In the genomic region with DNA sequence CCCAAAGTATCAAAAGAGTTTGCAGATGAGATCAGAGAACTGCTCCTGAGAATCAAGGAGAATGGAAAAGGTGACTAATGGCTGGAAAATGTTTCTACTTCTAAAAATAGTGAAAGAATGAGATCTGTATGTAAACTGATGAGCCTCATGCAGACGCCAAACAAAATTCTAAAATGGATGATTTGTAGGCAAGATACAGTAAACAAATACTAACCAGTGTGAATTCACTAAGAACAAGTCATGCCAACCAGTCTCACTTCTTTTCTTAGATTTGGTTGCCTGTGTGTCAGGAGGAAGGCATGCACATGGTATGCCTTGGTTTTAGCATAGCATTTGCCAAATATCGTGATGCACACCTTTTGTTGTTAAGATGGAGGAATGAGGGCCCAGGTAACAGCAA, we compare ENCODE assay signal across 12 cellular contexts.
A peak's percentile ranks its signal among the peaks of the same experiment; 100 is the strongest.
DNase-seq lines count a peak whose midpoint lies in the region; ATAC-seq, FAIRE-seq and TF ChIP-seq lines count a peak whose summit lies in the region.
"Had no signal": no experiment of that assay in that cellular context is flagged by ENCODE, and none has a peak within 500 bp of the region (broad histone marks: within the 10 kb centered on the region; RNA-seq: fewer than 3 reads in every experiment).

No MANE protein-coding gene starts in this region.

- intact Hi-C loops in Caco-2 (cut with micrococcal nuclease; ENCODE audit: unreplicated experiment) = no loop called here

- H3K4me3 Mint-ChIP-seq in Caco-2 (ENCODE audit: unreplicated experiment) = peak overlapping the region; percentile 12
- H3K4me3 Mint-ChIP-seq: immature natural killer cell, neural crest cell had no signal

- ATAC-seq in GM19467 (IDR thresholded peaks at IDR 0.05; ENCODE audit: unreplicated experiment) = no peak
- ATAC-seq: upper lobe of right lung had no signal

- no peak overlapping the region for H3K56ac ChIP-seq in mesendoderm (ENCODE audit: low read length)

- TF ChIP-seq POLR2A in erythroblast (IDR thresholded peaks at IDR 0.05; ENCODE audit: low read length) = no peak

- H3K27ac Mint-ChIP-seq in Caco-2 (ENCODE audit: unreplicated experiment) = peak overlapping the region; percentile 63
- H3K27ac Mint-ChIP-seq: immature natural killer cell had no signal

- no peak overlapping the region for H3K4me2 ChIP-seq in mesendoderm (ENCODE audit: low read length)

- H3K4me1 ChIP-seq in Caco-2 = peaks cover 42% of the 10 kb centered on the region
- H3K4me1 ChIP-seq in mesendoderm (ENCODE audit: control insufficient read depth, low read depth, low read length) = peaks cover 2% of the 10 kb centered on the region
- H3K4me1 ChIP-seq: upper lobe of right lung had no signal

- no TSS peak for BruUV-seq in Caco-2 (replicated peaks; lab: Mats Ljungman, UMichigan)

- H3K27me3 ChIP-seq in Caco-2 (replicated peaks; ENCODE audit: control insufficient read depth, insufficient read depth, low read length) (no peaks in the 10 kb centered on the region; the same call in 1 of the 2 replicates), bronchial epithelial cell (ENCODE audit: control insufficient read depth, insufficient read depth, low read length) (no peaks in the 10 kb centered on the region), mesendoderm (ENCODE audit: insufficient read depth, low read length, poor library complexity) (no peaks in the 10 kb centered on the region)
- H3K27me3 ChIP-seq: upper lobe of right lung had no signal

- no peak overlapping the region for H3K18ac ChIP-seq in mesendoderm (ENCODE audit: low read length)

- no peak overlapping the region for H4K5ac ChIP-seq in mesendoderm (ENCODE audit: low read length)

- no peak overlapping the region for H2AK5ac ChIP-seq in mesendoderm (ENCODE audit: low read length)

- CTCF ChIA-PET in Caco-2 (lab: Charles Lee) = no interaction called here

- no peak for FAIRE-seq in bronchial epithelial cell (lab: Jason Lieb, UNC)

- peaks cover 28% of the 10 kb centered on the region for H3K4me1 Mint-ChIP-seq in Caco-2 (ENCODE audit: low read depth, unreplicated experiment)
- H3K4me1 Mint-ChIP-seq: neural crest cell had no signal

- peak overlapping the region; percentile 16 for H3K4ac ChIP-seq in mesendoderm (ENCODE audit: low read depth, low read length)

- DNase-seq in Caco-2 (no peak), NCI-H226 (peak; percentile 89), bronchial epithelial cell (ENCODE audit: low read depth) (peak; percentile 82), mesendoderm (peak; percentile 73), GM10266 (ENCODE audit: extremely low spot score) (no peak), erythroblast (lab: John Stamatoyannopoulos, UW) (no peak), NCI-H2171 treated with DMSO at 0.1 percent for 48 hours (lab: John Stamatoyannopoulos, UW) (no peak)
- DNase-seq: immature natural killer cell, NCI-H1417 treated with DMSO at 0.1 percent for 48 hours, upper lobe of right lung had no signal

- H3K79me2 ChIP-seq in mesendoderm (ENCODE audit: control insufficient read depth, insufficient read depth, low read length) = no peaks in the 10 kb centered on the region

- H3K27me3 Mint-ChIP-seq in Caco-2 (ENCODE audit: insufficient read depth, unreplicated experiment) = no peaks in the 10 kb centered on the region

- TF ChIP-seq CTCF in Caco-2 (IDR thresholded peaks at IDR 0.05; ENCODE audit: insufficient read depth in 1 of 2, low read depth in 1 of 2, low read length in 1 of 2, severe bottlenecking in 1 of 2, unreplicated experiment in 1 of 2) = no peak
- TF ChIP-seq CTCF in bronchial epithelial cell (IDR thresholded peaks at IDR 0.05; ENCODE audit: insufficient read depth, low read length, severe bottlenecking) = no peak
- no peak for TF ChIP-seq CTCF in GM10266 (IDR thresholded peaks at IDR 0.05; ENCODE audit: control insufficient read depth, insufficient read depth, low read depth, missing control alignments)

- H3K79me1 ChIP-seq in mesendoderm (ENCODE audit: low read length) = no peaks in the 10 kb centered on the region

- no peak overlapping the region for H2BK15ac ChIP-seq in mesendoderm (replicated peaks; ENCODE audit: low read depth)

- no CpG with 5 or more reads among the region's 2 CpGs for WGBS in mesendoderm (ENCODE audit: extremely low coverage, insufficient coverage, low lambda C conversion rate)

- H3K36me3 Mint-ChIP-seq in Caco-2 (ENCODE audit: insufficient read depth, unreplicated experiment) = no peaks in the 10 kb centered on the region
- H3K36me3 Mint-ChIP-seq: immature natural killer cell had no signal

- H4K8ac ChIP-seq in mesendoderm (ENCODE audit: low read depth, low read length) = no peak overlapping the region

- H3K27ac ChIP-seq in mesendoderm (ENCODE audit: low read depth, low read length) = no peak overlapping the region
- H3K27ac ChIP-seq: upper lobe of right lung had no signal

- H2BK120ac ChIP-seq in mesendoderm (ENCODE audit: low read depth, low read length) = no peak overlapping the region

- H2BK5ac ChIP-seq in mesendoderm (ENCODE audit: low read length) = no peak overlapping the region

- H3K36me3 ChIP-seq in Caco-2 (ENCODE audit: control insufficient read depth, insufficient read depth, low read length) (no peaks in the 10 kb centered on the region), bronchial epithelial cell (ENCODE audit: control insufficient read depth, insufficient read depth, low read length) (no peaks in the 10 kb centered on the region), mesendoderm (ENCODE audit: control insufficient read depth, insufficient read depth, low read length) (no peaks in the 10 kb centered on the region)
- H3K36me3 ChIP-seq: upper lobe of right lung had no signal

- H3K4me3 ChIP-seq in Caco-2 (ENCODE audit: low read depth, low read length) (no peak overlapping the region), bronchial epithelial cell (ENCODE audit: low read depth, low read length) (no peak overlapping the region), mesendoderm (ENCODE audit: low read length) (no peak overlapping the region)
- H3K4me3 ChIP-seq: upper lobe of right lung had no signal

- no peak overlapping the region for H3K23ac ChIP-seq in mesendoderm (ENCODE audit: low read length)

- POLR2A ChIA-PET in Caco-2 (lab: Charles Lee) = interaction anchor here (0.6 kb wide), 1 partner anchor 486 kb away, joined by 7 read pairs; a partner anchor contains a TSS

- H3K9ac ChIP-seq in mesendoderm (ENCODE audit: low read length) = no peak overlapping the region

- no peaks in the 10 kb centered on the region for H3K9me3 Mint-ChIP-seq in Caco-2 (ENCODE audit: unreplicated experiment)
- H3K9me3 Mint-ChIP-seq: immature natural killer cell, neural crest cell had no signal

- H3K9me3 ChIP-seq in Caco-2 = no peaks in the 10 kb centered on the region
- H3K9me3 ChIP-seq: upper lobe of right lung had no signal

Comparison
In these comparisons a context has a peak if more than half of its experiments do, and no peak if none do; other contexts are left out.
1. DNase-seq: peak in NCI-H226 (single experiment), bronchial epithelial cell (single experiment) and mesendoderm (single experiment); none in Caco-2 (0 of 2), GM10266 (single experiment), erythroblast (0 of 2) and NCI-H2171 treated with DMSO at 0.1 percent for 48 hours (single experiment).